27 cellular contexts compared by ENCODE assay signal in the genomic region with DNA sequence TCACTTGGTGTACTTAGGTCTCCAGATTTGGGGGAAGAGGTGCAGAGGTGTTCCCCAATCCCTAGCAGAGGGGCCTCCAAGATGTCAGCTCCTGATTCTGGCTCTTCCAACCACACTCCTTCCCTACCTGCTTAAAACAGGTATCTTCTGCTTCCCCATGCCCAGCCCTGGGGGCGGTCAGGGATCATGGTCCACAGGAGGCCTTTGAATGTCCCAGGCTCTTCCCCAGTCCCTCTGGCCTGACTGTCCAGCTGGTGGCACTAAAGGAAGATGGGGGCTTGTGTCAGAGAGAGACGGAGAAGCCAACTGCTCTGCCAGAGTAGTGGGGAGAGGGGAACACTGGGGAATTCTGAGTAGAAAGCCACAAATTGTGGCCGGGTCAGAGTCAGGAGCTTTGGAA. TPM values are rescaled to one million over a fixed set of nuclear protein-coding genes. Genes with fewer than 3 reads are reported as not detected.
DNase-seq lines count a peak whose midpoint lies in the region; ATAC-seq, FAIRE-seq and TF ChIP-seq lines count a peak whose summit lies in the region.
"Had no signal": no experiment of that assay in that cellular context is flagged by ENCODE, and none has a peak within 500 bp of the region (broad histone marks: within the 10 kb centered on the region; RNA-seq: fewer than 3 reads in every experiment).

No MANE protein-coding gene starts in this region.

- no peaks in the 10 kb centered on the region for H3K27me3 ChIP-seq in BLaER1 treated with 17β-estradiol and CSF1 and Interleukin-3, amounts not matched to agents 10 nM and 100 nM
- no peaks in the 10 kb centered on the region for H3K27me3 ChIP-seq in astrocyte (ENCODE audit: insufficient read depth, low read length)
- H3K27me3 ChIP-seq in keratinocyte (ENCODE audit: control insufficient read depth, extremely low read depth, insufficient read depth, low read length), result no peaks in the 10 kb centered on the region
- H3K27me3 ChIP-seq in sigmoid colon, result no peaks in the 10 kb centered on the region
- H3K27me3 ChIP-seq: left lung, stomach had no signal

- no peak overlapping the region for H3K27ac ChIP-seq in BLaER1 treated with 17β-estradiol and CSF1 and Interleukin-3, amounts not matched to agents 10 nM and 100 nM
- no peak overlapping the region for H3K27ac ChIP-seq in astrocyte (ENCODE audit: low read depth, low read length)
- H3K27ac ChIP-seq in keratinocyte (ENCODE audit: control insufficient read depth, insufficient read depth, low read length), result peak overlapping the region; percentile 90
- peak overlapping the region; percentile 90 to 96 (median 94) for H3K27ac ChIP-seq in sigmoid colon
- no peak overlapping the region for H3K27ac ChIP-seq in OCI-LY7 (ENCODE audit: low read depth, low read length, poor library complexity, severe bottlenecking)
- H3K27ac ChIP-seq: HL-60, left lung, parathyroid adenoma had no signal

- peak overlapping the region; percentile 62 for H3K27ac Mint-ChIP-seq in astrocyte (ENCODE audit: unreplicated experiment)
- H3K27ac Mint-ChIP-seq in activated T-helper 2 cell treated with anti-CD3 and anti-CD28 coated beads, Interferon-gamma antibody, Interleukin-2, Interleukin-4, amounts not matched to agents 10 μg/mL and 5 μg/mL and 100 μg/mL, durations not matched to agents 14 hours and 24 hours and 36 hours, result no peak overlapping the region
- H3K27ac Mint-ChIP-seq: activated naive CD8-positive, alpha-beta T cell treated with anti-CD3 and anti-CD28 coated beads for 36 hours; activated T-cell treated with anti-CD3 and anti-CD28 coated beads, Interleukin-2, amount 50 U/mL, for 72 hours; CD8-positive, alpha-beta T cell; T-helper 2 cell treated with Interferon-gamma antibody and Interleukin-4, amounts not matched to agents 5 μg/mL and 100 μg/mL, for 36 hours had no signal

- H3K4me1 Mint-ChIP-seq in astrocyte (ENCODE audit: low read depth, unreplicated experiment), result peaks cover 31% of the 10 kb centered on the region
- H3K4me1 Mint-ChIP-seq in activated T-helper 2 cell treated with anti-CD3 and anti-CD28 coated beads, Interferon-gamma antibody, Interleukin-2, Interleukin-4, amounts not matched to agents 10 μg/mL and 5 μg/mL and 100 μg/mL, durations not matched to agents 14 hours and 24 hours and 36 hours (ENCODE audit: low read depth), result peaks cover 14% of the 10 kb centered on the region

- H3K9me3 ChIP-seq in BLaER1 treated with 17β-estradiol and CSF1 and Interleukin-3, amounts not matched to agents 10 nM and 100 nM (replicated peaks in 1 of 11), result no peaks in the 10 kb centered on the region
- no peaks in the 10 kb centered on the region for H3K9me3 ChIP-seq in astrocyte (ENCODE audit: insufficient read depth, low read depth, low read length)
- H3K9me3 ChIP-seq in keratinocyte (ENCODE audit: control insufficient read depth, low read depth, low read length), result no peaks in the 10 kb centered on the region
- H3K9me3 ChIP-seq in sigmoid colon, result no peaks in the 10 kb centered on the region
- no peaks in the 10 kb centered on the region for H3K9me3 ChIP-seq in OCI-LY7 (ENCODE audit: low read length)
- H3K9me3 ChIP-seq: HAP-1, left lung, stomach had no signal

- peak overlapping the region; percentile 38 to 98 (median 91); a peak in 16 of 22 replicates for H3K4me2 ChIP-seq in BLaER1 treated with 17β-estradiol and CSF1 and Interleukin-3, amounts not matched to agents 10 nM and 100 nM
- H3K4me2 ChIP-seq in astrocyte (ENCODE audit: low read length), result no peak overlapping the region
- H3K4me2 ChIP-seq in keratinocyte (ENCODE audit: control insufficient read depth, extremely low read depth, insufficient read depth, low read depth, low read length), result peak overlapping the region; percentile 95
- H3K4me2 ChIP-seq in OCI-LY7 (ENCODE audit: low read length), result no peak overlapping the region

- POLR2A ChIA-PET in OCI-LY7 (lab: Charles Lee), result no interaction called here

- TF ChIP-seq CTCF in astrocyte (IDR thresholded peaks at IDR 0.05; ENCODE audit: insufficient read depth, low read depth, low read length), result no peak
- no peak for TF ChIP-seq CTCF in keratinocyte (optimal IDR thresholded peaks at IDR 0.05 in 1 of 3, IDR thresholded peaks at IDR 0.05 in 1 of 3, conservative IDR thresholded peaks at IDR 0.05 in 1 of 3; ENCODE audit: extremely low read depth in 1 of 3, insufficient read depth in 2 of 3, low read length in 3 of 3)
- TF ChIP-seq CTCF in sigmoid colon (IDR thresholded peaks at IDR 0.05), result no peak
- no peak for TF ChIP-seq CTCF in OCI-LY7 (conservative IDR thresholded peaks at IDR 0.05; ENCODE audit: low read length)

- no peaks in the 10 kb centered on the region; a peak in 1 of 22 replicates for H4K20me1 ChIP-seq in BLaER1 treated with 17β-estradiol and CSF1 and Interleukin-3, amounts not matched to agents 10 nM and 100 nM
- H4K20me1 ChIP-seq in astrocyte (ENCODE audit: insufficient read depth, low read length) (peaks cover 17% of the 10 kb centered on the region), keratinocyte (ENCODE audit: control insufficient read depth, extremely low read depth, insufficient read depth, low read length) (no peaks in the 10 kb centered on the region), OCI-LY7 (ENCODE audit: insufficient read depth, low read length) (no peaks in the 10 kb centered on the region)

- CTCF ChIA-PET in OCI-LY7 (lab: Charles Lee; ENCODE audit: unreplicated experiment), result no interaction called here

- no peaks in the 10 kb centered on the region for H3K9me3 Mint-ChIP-seq in astrocyte (ENCODE audit: unreplicated experiment)
- no peaks in the 10 kb centered on the region for H3K9me3 Mint-ChIP-seq in activated T-helper 2 cell treated with anti-CD3 and anti-CD28 coated beads, Interferon-gamma antibody, Interleukin-2, Interleukin-4, amounts not matched to agents 10 μg/mL and 5 μg/mL and 100 μg/mL, durations not matched to agents 14 hours and 24 hours and 36 hours
- H3K9me3 Mint-ChIP-seq: activated naive CD8-positive, alpha-beta T cell treated with anti-CD3 and anti-CD28 coated beads for 36 hours; activated T-cell treated with anti-CD3 and anti-CD28 coated beads, Interleukin-2, amount 50 U/mL, for 72 hours; CD8-positive, alpha-beta T cell; IgD-negative memory B cell; T-helper 2 cell treated with Interferon-gamma antibody and Interleukin-4, amounts not matched to agents 5 μg/mL and 100 μg/mL, for 36 hours had no signal

- TF ChIP-seq POLR2A in sigmoid colon (IDR thresholded peaks at IDR 0.05), result no peak

- no peaks in the 10 kb centered on the region for H3K9me1 ChIP-seq in keratinocyte (ENCODE audit: control insufficient read depth, extremely low read depth, insufficient read depth, low read length)

- H2AFZ ChIP-seq in astrocyte (ENCODE audit: low read depth, low read length) (no peak overlapping the region), keratinocyte (ENCODE audit: control insufficient read depth, low read length) (no peak overlapping the region), OCI-LY7 (ENCODE audit: low read length) (no peak overlapping the region)
- H2AFZ ChIP-seq: parathyroid adenoma had no signal

- FAIRE-seq in astrocyte (lab: Jason Lieb, UNC), result no peak
- no peak for FAIRE-seq in keratinocyte (lab: Jason Lieb, UNC)
- FAIRE-seq: bronchial epithelial cell, GM12892 had no signal

- intact Hi-C loops in sigmoid colon (cut with DNase I), result loop anchor here (10.0 kb wide), 1 partner anchor 502 kb away; the partner anchor contains the start of gene MPP2
- intact Hi-C loops in OCI-LY7 (cut with micrococcal nuclease; ENCODE audit: unreplicated experiment), result no loop called here
- intact Hi-C loops in activated T-helper 2 cell treated with anti-CD3 and anti-CD28 coated beads, Interferon-gamma antibody, Interleukin-2, Interleukin-4, amounts not matched to agents 10 μg/mL and 5 μg/mL and 100 μg/mL, durations not matched to agents 14 hours and 24 hours and 36 hours (cut with micrococcal nuclease), result no loop called here

- peak overlapping the region in 2 of 11 experiments; percentile 37 to 40; a peak in 1 of 22 replicates for H3K9ac ChIP-seq in BLaER1 treated with 17β-estradiol and CSF1 and Interleukin-3, amounts not matched to agents 10 nM and 100 nM
- H3K9ac ChIP-seq in astrocyte (ENCODE audit: low read length) (no peak overlapping the region), keratinocyte (ENCODE audit: control insufficient read depth, extremely low read depth, insufficient read depth, low read length) (peak overlapping the region; percentile 86)
- H3K9ac ChIP-seq: parathyroid adenoma had no signal

- WGBS in sigmoid colon, 2 donors, result 93 to 94% methylated on average over 3 of the region's 3 CpGs

- no peaks in the 10 kb centered on the region for H3K9me2 ChIP-seq in OCI-LY7 (ENCODE audit: insufficient read depth, low read length)

- peak overlapping the region; percentile 76 for H3K4me3 Mint-ChIP-seq in astrocyte (ENCODE audit: unreplicated experiment)
- no peak overlapping the region for H3K4me3 Mint-ChIP-seq in activated T-helper 2 cell treated with anti-CD3 and anti-CD28 coated beads, Interferon-gamma antibody, Interleukin-2, Interleukin-4, amounts not matched to agents 10 μg/mL and 5 μg/mL and 100 μg/mL, durations not matched to agents 14 hours and 24 hours and 36 hours (ENCODE audit: low read depth)
- H3K4me3 Mint-ChIP-seq: activated naive CD8-positive, alpha-beta T cell treated with anti-CD3 and anti-CD28 coated beads for 36 hours; activated T-cell treated with anti-CD3 and anti-CD28 coated beads, Interleukin-2, amount 50 U/mL, for 72 hours; CD8-positive, alpha-beta T cell; T-helper 2 cell treated with Interferon-gamma antibody and Interleukin-4, amounts not matched to agents 5 μg/mL and 100 μg/mL, for 36 hours had no signal

- no peak for TF ChIP-seq EP300 in sigmoid colon (IDR thresholded peaks at IDR 0.05)

- H3K4me3 ChIP-seq in BLaER1 treated with 17β-estradiol and CSF1 and Interleukin-3, amounts not matched to agents 10 nM and 100 nM, result no peak overlapping the region
- H3K4me3 ChIP-seq in astrocyte (ENCODE audit: insufficient read depth, low read depth, low read length) (no peak overlapping the region), keratinocyte (ENCODE audit: control insufficient read depth in 2 of 3, extremely low read depth in 1 of 3, insufficient read depth in 2 of 3, low read depth in 1 of 3, low read length in 3 of 3) (no peak overlapping the region), sigmoid colon (peak overlapping the region in 1 of 4 donors; percentile 90), OCI-LY7 (ENCODE audit: low read depth, low read length, poor library complexity, severe bottlenecking) (no peak overlapping the region)
- H3K4me3 ChIP-seq: HAP-1, left lung had no signal

- H3K4me1 ChIP-seq in BLaER1 treated with 17β-estradiol and CSF1 and Interleukin-3, amounts not matched to agents 10 nM and 100 nM, result peaks cover 38 to 48% (median 44%) of the 10 kb centered on the region in 10 experiments
- H3K4me1 ChIP-seq in astrocyte (ENCODE audit: insufficient read depth, low read length) (peaks cover 42% of the 10 kb centered on the region), keratinocyte (ENCODE audit: control insufficient read depth, extremely low read depth, insufficient read depth, low read length) (peaks cover 26% of the 10 kb centered on the region), sigmoid colon (peaks cover 6 to 67% (median 46%) of the 10 kb centered on the region in 4 donors), OCI-LY7 (ENCODE audit: insufficient read depth, low read length, poor library complexity, severe bottlenecking) (peaks cover 9% of the 10 kb centered on the region)

- peaks cover 35% of the 10 kb centered on the region for H3K79me2 ChIP-seq in astrocyte (ENCODE audit: insufficient read depth, low read length)
- peaks cover 35% of the 10 kb centered on the region for H3K79me2 ChIP-seq in keratinocyte (ENCODE audit: control insufficient read depth, insufficient read depth, low read length)
- H3K79me2 ChIP-seq in OCI-LY7 (ENCODE audit: insufficient read depth, low read depth, low read length), result no peaks in the 10 kb centered on the region
- H3K79me2 ChIP-seq: parathyroid adenoma had no signal

- DNase-seq in astrocyte (ENCODE audit: low read depth), result no peak
- DNase-seq in keratinocyte (ENCODE audit: low read depth, low spot score), result no peak
- peak; percentile 46 for DNase-seq in sigmoid colon
- no peak for DNase-seq in OCI-LY7 (ENCODE audit: low spot score)
- no peak for DNase-seq in activated CD4-positive, CD25-positive, alpha-beta regulatory T cell (lab: John Stamatoyannopoulos, UW)
- no peak for DNase-seq in activated T-helper 2 cell treated with anti-CD3 and anti-CD28 coated beads, Interferon-gamma antibody, Interleukin-2, Interleukin-4, amounts not matched to agents 10 μg/mL and 5 μg/mL and 100 μg/mL, durations not matched to agents 14 hours and 24 hours and 36 hours (ENCODE audit: low spot score)
- DNase-seq: activated CD4-positive, alpha-beta T cell treated with anti-CD3 and anti-CD28 coated beads for 1 hour; activated CD8-positive, alpha-beta memory T cell treated with anti-CD3 and anti-CD28 coated beads for 24 hours; activated naive CD8-positive, alpha-beta T cell treated with anti-CD3 and anti-CD28 coated beads for 36 hours; activated T-cell treated with anti-CD3 and anti-CD28 coated beads, Interleukin-2, amount 50 U/mL, for 72 hours; CD8-positive, alpha-beta T cell; DMS53; erythroblast; left lung; MM.1S; NCI-H1694; stimulated activated CD4-positive, alpha-beta T cell treated with anti-CD3 and anti-CD28 coated beads, Interleukin-2, amount 100 ng/mL, for 24 hours; stomach had no signal

- ATAC-seq in HG03342 (IDR thresholded peaks at IDR 0.05; ENCODE audit: unreplicated experiment), result no peak
- ATAC-seq: activated T-cell treated with anti-CD3 and anti-CD28 coated beads, Interleukin-2, amount 50 U/mL, for 72 hours; CD8-positive, alpha-beta T cell; left lung had no signal

- no TSS peak for BruUV-seq in OCI-LY7 (replicated peaks; lab: Mats Ljungman, UMichigan)

- dilution Hi-C loops in keratinocyte (cut with MboI; ENCODE audit: extremely low pct_ligation_motif_present, low sequenced_read_pairs), result no loop called here

- peaks cover 12% of the 10 kb centered on the region for H3K36me3 Mint-ChIP-seq in astrocyte (ENCODE audit: low read depth, unreplicated experiment)
- peaks cover 4% of the 10 kb centered on the region for H3K36me3 Mint-ChIP-seq in activated T-helper 2 cell treated with anti-CD3 and anti-CD28 coated beads, Interferon-gamma antibody, Interleukin-2, Interleukin-4, amounts not matched to agents 10 μg/mL and 5 μg/mL and 100 μg/mL, durations not matched to agents 14 hours and 24 hours and 36 hours (ENCODE audit: low read depth)
- H3K36me3 Mint-ChIP-seq: activated naive CD8-positive, alpha-beta T cell treated with anti-CD3 and anti-CD28 coated beads for 36 hours had no signal

- H3K36me3 ChIP-seq in BLaER1 treated with 17β-estradiol and CSF1 and Interleukin-3, amounts not matched to agents 10 nM and 100 nM, result no peaks in the 10 kb centered on the region
- no peaks in the 10 kb centered on the region for H3K36me3 ChIP-seq in astrocyte (ENCODE audit: insufficient read depth, low read length)
- peaks cover 9 to 27% of the 10 kb centered on the region in 2 experiments for H3K36me3 ChIP-seq in keratinocyte (ENCODE audit: control insufficient read depth in 2 of 2, extremely low read depth in 1 of 2, insufficient read depth in 2 of 2, low read length in 2 of 2)
- peaks cover 0 to 7% (median 2%) of the 10 kb centered on the region in 4 donors for H3K36me3 ChIP-seq in sigmoid colon
- H3K36me3 ChIP-seq in OCI-LY7 (ENCODE audit: insufficient read depth, low read length), result no peaks in the 10 kb centered on the region
- H3K36me3 ChIP-seq: left lung had no signal

- H3K27me3 Mint-ChIP-seq in astrocyte (ENCODE audit: low read depth, unreplicated experiment), result no peaks in the 10 kb centered on the region
- peaks cover 5% of the 10 kb centered on the region for H3K27me3 Mint-ChIP-seq in activated T-helper 2 cell treated with anti-CD3 and anti-CD28 coated beads, Interferon-gamma antibody, Interleukin-2, Interleukin-4, amounts not matched to agents 10 μg/mL and 5 μg/mL and 100 μg/mL, durations not matched to agents 14 hours and 24 hours and 36 hours (ENCODE audit: low read depth)
- H3K27me3 Mint-ChIP-seq: activated naive CD8-positive, alpha-beta T cell treated with anti-CD3 and anti-CD28 coated beads for 36 hours had no signal

RNA-seq across cellular contexts. Expression of gene ARL4D, which starts 3.8 kb away (rescaled TPM):
- total RNA-seq in astrocyte (19.7 and 26.3 TPM in 2 replicates), sigmoid colon (10 to 100 TPM; 18.6 to 52.1 (median 31.4) TPM), OCI-LY7 (2022) (0.72 and 0.83 TPM in 2 replicates)
- polyA plus RNA-seq in keratinocyte (36.5 to 49.1 TPM (median 43.1 TPM) in 3 replicates), sigmoid colon (1 to 10 TPM; 1.4 to 8.9 (median 4.8) TPM)
- polyA plus RNA-seq in keratinocyte (2011; ENCODE audit: low read depth), result 9.5 TPM
- 28.9 and 46.0 TPM in 2 replicates for polyA plus RNA-seq in keratinocyte (2011; cell fraction: cytosol; rRNA removed)
- polyA plus RNA-seq in keratinocyte (2011; cell fraction: nucleus; rRNA removed), result 61.6 and 68.3 TPM in 2 replicates
- 40.7 and 45.9 TPM in 2 replicates for polyA plus RNA-seq in keratinocyte (2012; ENCODE audit: low replicate concordance)
- polyA minus RNA-seq in keratinocyte, result 21.7 to 43.7 TPM (median 36.6 TPM) in 3 replicates
- 32.8 TPM for polyA minus RNA-seq in keratinocyte (2011; cell fraction: cytosol; rRNA and poly(A)+ RNA removed)
- polyA minus RNA-seq in keratinocyte (2011; cell fraction: nucleus; rRNA and poly(A)+ RNA removed), result 26.6 and 27.1 TPM in 2 replicates
- 0.64 and 1.4 TPM in 2 replicates for total RNA-seq in OCI-LY7 (2014; rRNA removed; shearing (Covaris generic))
- total RNA-seq in activated T-helper 2 cell treated with anti-CD3 and anti-CD28 coated beads, Interferon-gamma antibody, Interleukin-2, Interleukin-4, amounts not matched to agents 10 μg/mL and 5 μg/mL and 100 μg/mL, durations not matched to agents 14 hours and 24 hours and 36 hours, result 4.0 and 4.9 TPM in 2 replicates

Comparison
In these comparisons a context has a peak if more than half of its experiments do, and no peak if none do; other contexts are left out.
1. H3K27ac ChIP-seq: peak in keratinocyte (single experiment) and sigmoid colon (4 of 4); none in BLaER1 treated with 17β-estradiol and CSF1 and Interleukin-3, amounts not matched to agents 10 nM and 100 nM (0 of 11), astrocyte (single experiment) and OCI-LY7 (single experiment).
2. H3K4me2 ChIP-seq: peak in BLaER1 treated with 17β-estradiol and CSF1 and Interleukin-3, amounts not matched to agents 10 nM and 100 nM (11 of 11) and keratinocyte (single experiment); none in astrocyte (single experiment) and OCI-LY7 (single experiment).